8 cellular contexts compared by ENCODE assay signal in the genomic region with DNA sequence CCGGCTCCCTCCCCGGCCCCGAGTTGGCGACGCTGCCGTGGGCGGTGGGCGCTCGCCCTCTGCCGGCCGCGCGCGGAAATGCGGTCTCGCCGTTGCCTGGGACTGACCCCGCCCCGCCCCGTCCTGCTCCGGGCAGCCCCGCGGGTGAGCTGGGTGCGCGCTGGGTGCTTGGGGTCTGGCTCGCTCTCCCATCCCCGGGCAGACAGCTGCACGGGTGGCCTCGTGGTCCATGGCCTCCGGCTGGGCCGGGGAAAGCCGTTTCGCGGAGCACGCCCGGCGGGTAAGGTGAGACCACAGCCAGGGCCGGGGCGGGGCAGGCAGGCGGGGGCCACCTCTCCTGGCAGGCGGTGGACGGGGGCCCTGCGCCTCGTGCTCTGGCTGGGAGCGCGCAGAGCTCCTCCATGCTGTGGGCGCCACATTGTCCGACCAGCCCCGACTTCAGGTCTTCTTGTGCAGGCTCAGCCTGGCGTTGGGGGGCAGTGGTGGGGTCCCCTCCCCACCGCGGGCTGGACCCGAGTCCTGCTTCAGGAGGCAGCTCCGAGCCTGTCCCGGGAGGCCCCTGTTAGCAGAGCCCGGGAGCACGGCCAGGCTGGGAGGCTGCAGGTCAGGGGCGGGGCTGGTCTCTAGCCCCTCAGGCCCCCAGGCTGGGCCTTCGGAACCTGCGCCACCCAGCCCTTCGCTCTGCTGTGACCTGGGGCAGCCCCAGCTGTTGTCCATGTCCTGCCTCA. TPM values are rescaled to one million over a fixed set of nuclear protein-coding genes. Genes with fewer than 3 reads are reported as not detected.
DNase-seq lines count a peak whose midpoint lies in the region; ATAC-seq and TF ChIP-seq lines count a peak whose summit lies in the region.

No MANE protein-coding gene starts in this region.

- H3K9me3 Mint-ChIP-seq in nephron progenitor cell: no peaks in the 10 kb centered on the region
- no peaks in the 10 kb centered on the region for H3K9me3 Mint-ChIP-seq in stimulated activated naive CD8-positive, alpha-beta T cell treated with anti-CD3 and anti-CD28 coated beads, Interleukin-15, amount 100 ng/mL, for 72 hours

- peak; percentile 65 for ATAC-seq in stimulated activated naive CD8-positive, alpha-beta T cell treated with anti-CD3 and anti-CD28 coated beads, Interleukin-15, amount 100 ng/mL, for 72 hours
- no peak for ATAC-seq in HG03521 (IDR thresholded peaks at IDR 0.05; ENCODE audit: unreplicated experiment)

- H3K4me1 Mint-ChIP-seq in nephron progenitor cell: peaks cover 5% of the 10 kb centered on the region
- H3K4me1 Mint-ChIP-seq in stimulated activated naive CD8-positive, alpha-beta T cell treated with anti-CD3 and anti-CD28 coated beads, Interleukin-15, amount 100 ng/mL, for 72 hours: no peaks in the 10 kb centered on the region

- TF ChIP-seq CTCF in GM12873 (IDR thresholded peaks at IDR 0.05; ENCODE audit: insufficient read depth, low read depth, low read length, missing control alignments) (peak; percentile 66), esophagus muscularis mucosa (IDR thresholded peaks at IDR 0.05) (peak; percentile 66 to 74 (median 68)), nephron progenitor cell (IDR thresholded peaks at IDR 0.05) (peak; percentile 49)

- H3K27ac ChIP-seq in esophagus muscularis mucosa (replicated peaks in 1 of 4): no peak overlapping the region

- no CpG with 5 or more reads among the region's 61 CpGs for WGBS in esophagus muscularis mucosa

- H3K4me3 ChIP-seq in esophagus muscularis mucosa: peak overlapping the region in 3 of 4 donors; percentile 25 to 39 (median 27)

- peaks cover 4 to 100% (median 18%) of the 10 kb centered on the region in 4 donors for H3K27me3 ChIP-seq in esophagus muscularis mucosa

- H3K4me1 ChIP-seq in esophagus muscularis mucosa: peaks cover 12 to 24% (median 16%) of the 10 kb centered on the region in 4 donors

- DNase-seq in NCI-H2227 (lab: John Stamatoyannopoulos, UW; ENCODE audit: unreplicated experiment) (peak; percentile 74), esophagus muscularis mucosa (ENCODE audit: extremely low spot score) (no peak), nephron progenitor cell (peak; percentile 91), HCEC 1CT (no peak)
- peak; percentile 75 for DNase-seq in activated CD8-positive, alpha-beta memory T cell treated with anti-CD3 and anti-CD28 coated beads, Interleukin-2, amount 50 U/mL, for 4 hours
- DNase-seq in stimulated activated naive CD8-positive, alpha-beta T cell treated with anti-CD3 and anti-CD28 coated beads, Interleukin-15, amount 100 ng/mL, for 72 hours: peak; percentile 68 to 80

- no peaks in the 10 kb centered on the region for H3K9me3 ChIP-seq in esophagus muscularis mucosa

- H3K4me3 Mint-ChIP-seq in nephron progenitor cell: no peak overlapping the region
- no peak overlapping the region for H3K4me3 Mint-ChIP-seq in stimulated activated naive CD8-positive, alpha-beta T cell treated with anti-CD3 and anti-CD28 coated beads, Interleukin-15, amount 100 ng/mL, for 72 hours

- no peak for TF ChIP-seq POLR2A in esophagus muscularis mucosa (IDR thresholded peaks at IDR 0.05; ENCODE audit: low read depth)

- intact Hi-C loops in esophagus muscularis mucosa (cut with DNase I): no loop called here

- peaks cover 3% of the 10 kb centered on the region for H3K27me3 Mint-ChIP-seq in nephron progenitor cell (ENCODE audit: low read depth, poor library complexity)
- peaks cover 66% of the 10 kb centered on the region for H3K27me3 Mint-ChIP-seq in stimulated activated naive CD8-positive, alpha-beta T cell treated with anti-CD3 and anti-CD28 coated beads, Interleukin-15, amount 100 ng/mL, for 72 hours

- TF ChIP-seq EP300 in esophagus muscularis mucosa (IDR thresholded peaks at IDR 0.05): no peak

- no peaks in the 10 kb centered on the region for H3K36me3 ChIP-seq in esophagus muscularis mucosa

- H3K27ac Mint-ChIP-seq in nephron progenitor cell: no peak overlapping the region
- H3K27ac Mint-ChIP-seq in stimulated activated naive CD8-positive, alpha-beta T cell treated with anti-CD3 and anti-CD28 coated beads, Interleukin-15, amount 100 ng/mL, for 72 hours: no peak overlapping the region

- no peaks in the 10 kb centered on the region for H3K36me3 Mint-ChIP-seq in nephron progenitor cell (ENCODE audit: low read depth)

RNA-seq across cellular contexts. Expression of a gene that starts 7.0 kb away (rescaled TPM):
- not detected for total RNA-seq in esophagus muscularis mucosa

RNA-seq across cellular contexts. Expression of a gene that starts 30.5 kb away (rescaled TPM):
- total RNA-seq in esophagus muscularis mucosa: not detected

RNA-seq across cellular contexts. Expression of a gene that starts 49.8 kb away (rescaled TPM):
- total RNA-seq in esophagus muscularis mucosa: 100 to 1,000 TPM; 225 to 361 (median 259) TPM

Comparison
In these comparisons a context has a peak if more than half of its experiments do, and no peak if none do; other contexts are left out.
1. DNase-seq: peak in NCI-H2227 (single experiment), activated CD8-positive, alpha-beta memory T cell treated with anti-CD3 and anti-CD28 coated beads, Interleukin-2, amount 50 U/mL, for 4 hours (single experiment), nephron progenitor cell (single experiment) and stimulated activated naive CD8-positive, alpha-beta T cell treated with anti-CD3 and anti-CD28 coated beads, Interleukin-15, amount 100 ng/mL, for 72 hours (2 of 2); none in esophagus muscularis mucosa (single experiment) and HCEC 1CT (single experiment).
2. Peak in every context shown above with its lines, with median percentiles within 50 percentile points of each other: CTCF ChIP-seq.